Comparison of ENCODE assay signal across 29 cellular contexts in the genomic region with DNA sequence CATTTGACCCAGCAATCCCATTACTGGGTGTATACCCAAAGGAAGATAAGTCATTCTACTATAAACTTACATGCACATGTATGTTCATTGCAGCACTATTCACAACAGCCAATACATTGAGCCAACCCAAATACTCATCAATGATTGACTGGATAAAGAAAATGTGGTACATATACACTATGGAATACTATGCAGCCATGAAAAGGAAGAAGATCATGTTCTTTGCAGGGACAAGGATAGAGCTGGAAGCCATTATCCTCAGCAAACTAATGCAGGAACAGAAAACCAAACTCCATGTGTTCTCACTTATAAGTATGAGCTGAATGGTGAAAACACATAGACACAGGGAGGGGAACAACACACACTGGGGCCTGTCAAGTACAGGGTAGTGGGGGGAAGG.
"Had no signal": no experiment of that assay in that cellular context is flagged by ENCODE, and none has a peak within 500 bp of the region (broad histone marks: within the 10 kb centered on the region; RNA-seq: fewer than 3 reads in every experiment).

No MANE protein-coding gene starts in this region.

- H3K27ac Mint-ChIP-seq: dendritic cell treated with granulocyte-macrophage colony-stimulating factor and Interleukin-4, amounts not matched to agents 40 ng/mL and 50 ng/mL, for 4 days; effector memory CD8-positive, alpha-beta T cell; endodermal cell had no signal

- H3K4me1 ChIP-seq: colonic mucosa, esophagus muscularis mucosa, esophagus squamous epithelium, foreskin keratinocyte, gastrocnemius medialis, gastroesophageal sphincter, heart left ventricle, heart right ventricle had no signal

- H3K4me2 ChIP-seq: hepatocyte had no signal

- H3K4me3 ChIP-seq: colonic mucosa, coronary artery, dorsolateral prefrontal cortex, esophagus muscularis mucosa, esophagus squamous epithelium, gastrocnemius medialis, gastroesophageal sphincter, heart left ventricle, heart right ventricle, hepatocyte had no signal

- H3K9me3 ChIP-seq: colonic mucosa, esophagus squamous epithelium, gastrocnemius medialis, gastroesophageal sphincter had no signal

- FAIRE-seq: endometrium, endothelial cell of umbilical vein, frontal cortex had no signal

- H3K27ac ChIP-seq: colonic mucosa, coronary artery, dorsolateral prefrontal cortex, epithelial cell of prostate, esophagus muscularis mucosa, esophagus squamous epithelium, foreskin keratinocyte, gastrocnemius medialis, gastroesophageal sphincter, heart left ventricle, heart right ventricle, hepatocyte had no signal

- H3K36me3 ChIP-seq: colonic mucosa, esophagus muscularis mucosa, esophagus squamous epithelium, gastrocnemius medialis, gastroesophageal sphincter, heart left ventricle, heart right ventricle had no signal

- H3K79me2 ChIP-seq: hepatocyte had no signal

- H3K27me3 ChIP-seq: colonic mucosa, esophagus muscularis mucosa, esophagus squamous epithelium, foreskin keratinocyte, gastrocnemius medialis, gastroesophageal sphincter, heart left ventricle, heart right ventricle, hepatocyte had no signal

- H3K4me3 Mint-ChIP-seq: dendritic cell treated with granulocyte-macrophage colony-stimulating factor and Interleukin-4, amounts not matched to agents 40 ng/mL and 50 ng/mL, for 4 days; effector memory CD8-positive, alpha-beta T cell; endodermal cell had no signal

- H3K27me3 Mint-ChIP-seq: dendritic cell treated with granulocyte-macrophage colony-stimulating factor and Interleukin-4, amounts not matched to agents 40 ng/mL and 50 ng/mL, for 4 days; effector memory CD8-positive, alpha-beta T cell had no signal

- ATAC-seq: effector memory CD8-positive, alpha-beta T cell; esophagus mucosa; foreskin keratinocyte; gastrocnemius medialis; gastroesophageal sphincter; heart left ventricle; heart right ventricle had no signal

- DNase-seq: colonic mucosa; cortex of kidney; dermis blood vessel endothelial cell; dorsolateral prefrontal cortex; effector CD4-positive, alpha-beta T cell; effector CD8-positive, alpha-beta T cell; effector memory CD4-positive, alpha-beta T cell; effector memory CD8-positive, alpha-beta T cell; endodermal cell; erythroblast; esophagus squamous epithelium; foreskin fibroblast; foreskin keratinocyte; foreskin melanocyte; gastrocnemius medialis; glutamatergic neuron; head of caudate nucleus; heart left ventricle; heart right ventricle had no signal

- H2AFZ ChIP-seq: hepatocyte had no signal
